In genomic region chr22:45678961-45679912, GRCh38 we compare ENCODE assay signal across 8 cellular contexts. TPM values are rescaled to one million over a fixed set of nuclear protein-coding genes. Genes with fewer than 3 reads are reported as not detected.
A peak's percentile ranks its signal among the peaks of the same experiment; 100 is the strongest.
DNase-seq lines count a peak whose midpoint lies in the region; ATAC-seq and TF ChIP-seq lines count a peak whose summit lies in the region.
"Had no signal": no experiment of that assay in that cellular context is flagged by ENCODE, and none has a peak within 500 bp of the region (broad histone marks: within the 10 kb centered on the region; RNA-seq: fewer than 3 reads in every experiment).

No MANE protein-coding gene starts in this region.

- H3K4me2 ChIP-seq in osteoblast (ENCODE audit: insufficient read depth, low read length), result peak overlapping the region; percentile 61

- peaks cover 65% of the 10 kb centered on the region for H3K4me1 ChIP-seq in osteoblast (ENCODE audit: insufficient read depth, low read length)
- no peaks in the 10 kb centered on the region for H3K4me1 ChIP-seq in SJCRH30

- H3K36me3 Mint-ChIP-seq in WTC11, result 0 out of 2 replicates have a peak, but pooled peaks cover 7% of the 10 kb centered on the region

- CTCF ChIA-PET in WTC11 (lab: Charles Lee), result no interaction called here

- ATAC-seq in HG02610 (IDR thresholded peaks at IDR 0.05; ENCODE audit: unreplicated experiment) (peak; percentile 41), WTC11 (no peak), GM19452 (IDR thresholded peaks at IDR 0.05; ENCODE audit: unreplicated experiment) (no peak)

- peaks cover 23% of the 10 kb centered on the region for H4K20me1 ChIP-seq in osteoblast (ENCODE audit: insufficient read depth, low read length)

- H3K36me3 ChIP-seq in osteoblast (ENCODE audit: insufficient read depth, low read length) (peaks cover 7% of the 10 kb centered on the region), SJCRH30 (peaks cover 6% of the 10 kb centered on the region; the same call in 1 of the 2 replicates)

- H3K9me3 Mint-ChIP-seq in WTC11, result no peaks in the 10 kb centered on the region

- POLR2A ChIA-PET in WTC11 (lab: Charles Lee), result no interaction called here

- DNase-seq in GM04504 (ENCODE audit: low read depth), result peak; percentile 79
- no peak for DNase-seq in WTC11 (ENCODE audit: low spot score)
- peak; percentile 62 for DNase-seq in osteoblast (ENCODE audit: insufficient read length, low spot score, missing footprints)
- DNase-seq in SJCRH30, result no peak
- DNase-seq in midbrain (lab: John Stamatoyannopoulos, UW), result no peak
- DNase-seq: SHP77 had no signal

- H3K9me3 ChIP-seq in osteoblast (ENCODE audit: low read depth, low read length) (no peaks in the 10 kb centered on the region), SJCRH30 (replicated peaks) (no peaks in the 10 kb centered on the region)

- H3K27ac Mint-ChIP-seq in WTC11, result peak overlapping the region; percentile 38; the same call in 1 of the 2 replicates

- TF ChIP-seq CTCF in WTC11 (IDR thresholded peaks at IDR 0.05) (no peak), osteoblast (IDR thresholded peaks at IDR 0.05; ENCODE audit: extremely low read depth, low read depth, low read length) (no peak)

- H3K27me3 ChIP-seq in osteoblast (ENCODE audit: insufficient read depth, low read length), result no peaks in the 10 kb centered on the region
- H3K27me3 ChIP-seq in SJCRH30, result no peaks in the 10 kb centered on the region

- H3K4me3 ChIP-seq in osteoblast (ENCODE audit: insufficient read depth, low read length) (peak overlapping the region; percentile 12), SJCRH30 (no peak overlapping the region)

- H3K4me1 Mint-ChIP-seq in WTC11, result peaks cover 8% of the 10 kb centered on the region

- peaks cover 97% of the 10 kb centered on the region for H3K79me2 ChIP-seq in osteoblast (ENCODE audit: insufficient read depth, low read length)

- H3K27me3 Mint-ChIP-seq in WTC11 (ENCODE audit: low read depth), result no peaks in the 10 kb centered on the region

- no peak overlapping the region for H2AFZ ChIP-seq in osteoblast (ENCODE audit: low read length)

- H3K27ac ChIP-seq in osteoblast (ENCODE audit: low read depth, low read length), result peak overlapping the region; percentile 93
- H3K27ac ChIP-seq in SJCRH30, result no peak overlapping the region

- no peak overlapping the region for H3K4me3 Mint-ChIP-seq in WTC11

TF ChIP-seq in WTC11, 78 proteins besides CTCF, POLR2A, EP300 and RAD21:
- TF ChIP-seq TEAD4 (CRISPR knock-in tag; IDR thresholded peaks at IDR 0.05), result no peak

RNA-seq across cellular contexts. Expression of gene ATXN10, which starts 7.6 kb away (rescaled TPM):
- total RNA-seq in WTC11 (2021), result 185 to 194 TPM (median 189 TPM) in 3 replicates
- total RNA-seq in osteoblast, result 130 and 138 TPM in 2 replicates
- total RNA-seq in SJCRH30 (2014; rRNA removed; shearing (Covaris generic)), result 38.4 and 51.4 TPM in 2 replicates

Comparison
In these comparisons a context has a peak if more than half of its experiments do, and no peak if none do; other contexts are left out.
1. DNase-seq: peak in GM04504 (single experiment) and osteoblast (single experiment); none in WTC11 (single experiment), SJCRH30 (0 of 2) and midbrain (single experiment).